In genomic region chr12:108856428-108857157, GRCh38 we compare ENCODE assay signal across 1 cellular context.
TF ChIP-seq lines count a peak whose summit lies in the region.

No MANE protein-coding gene starts in this region.

TF ChIP-seq in K562, 482 proteins besides CTCF, POLR2A, EP300 and RAD21 (continued from another document and continues in another):
- TF ChIP-seq HBP1 (CRISPR knock-in tag; IDR thresholded peaks at IDR 0.05) (0 out of 2 replicates have a peak, but pooled peaks have one; percentile 24), ETV5 (CRISPR knock-in tag; IDR thresholded peaks at IDR 0.05; ENCODE audit: low read depth) (0 out of 2 replicates have a peak, but pooled peaks have one; percentile 21), CEBPG (CRISPR knock-in tag; IDR thresholded peaks at IDR 0.05) (peak; percentile 12; the same call in 1 of the 2 replicates), CEBPG (tag; conservative IDR thresholded peaks at IDR 0.05 in 1 of 2, IDR thresholded peaks at IDR 0.05 in 1 of 2) (no peak), MLLT1 (IDR thresholded peaks at IDR 0.05) (no peak), DPF2 (IDR thresholded peaks at IDR 0.05) (peak; percentile 37; the same call in 1 of the 2 replicates), SMARCB1 (IDR thresholded peaks at IDR 0.05; ENCODE audit: insufficient read length, low read depth) (no peak), TRIM24 (IDR thresholded peaks at IDR 0.05) (peak in 1 of 2 experiments; percentile 13; a peak in 1 of 4 replicates), L3MBTL2 (IDR thresholded peaks at IDR 0.05) (no peak), ARID3B (CRISPR knock-in tag; IDR thresholded peaks at IDR 0.05; ENCODE audit: borderline replicate concordance) (0 out of 2 replicates have a peak, but pooled peaks have one; percentile 15), TFE3 (CRISPR knock-in tag; IDR thresholded peaks at IDR 0.05) (peak; percentile 43), NRF1 (conservative IDR thresholded peaks at IDR 0.05 in 1 of 2, IDR thresholded peaks at IDR 0.05 in 1 of 2) (peak in 1 of 2 experiments; percentile 25; a peak in 1 of 4 replicates), CBFA2T2 (conservative IDR thresholded peaks at IDR 0.05) (peak; percentile 59), ZFX (CRISPR knock-in tag; IDR thresholded peaks at IDR 0.05) (peak; percentile 43), FOXA1 (IDR thresholded peaks at IDR 0.05; ENCODE audit: borderline replicate concordance) (no peak), ARHGAP35 (IDR thresholded peaks at IDR 0.05; ENCODE audit: partially characterized antibody) (peak; percentile 13), DEAF1 (CRISPR knock-in tag; IDR thresholded peaks at IDR 0.05) (no peak), NR3C1 (CRISPR knock-in tag; IDR thresholded peaks at IDR 0.05) (no peak), TEAD4 (IDR thresholded peaks at IDR 0.05; ENCODE audit: low read length) (peak; percentile 53; the same call in 1 of the 2 replicates), TEAD4 (CRISPR knock-in tag; IDR thresholded peaks at IDR 0.05; ENCODE audit: borderline replicate concordance) (no peak), PHF21A (IDR thresholded peaks at IDR 0.05; ENCODE audit: borderline replicate concordance, low read depth) (peak; percentile 68; the same call in 1 of the 2 replicates), BHLHE40 (IDR thresholded peaks at IDR 0.05; ENCODE audit: low read length) (peak; percentile 62), PHF8 (IDR thresholded peaks at IDR 0.05; ENCODE audit: borderline replicate concordance, low read length) (no peak), CCNT2 (IDR thresholded peaks at IDR 0.05; ENCODE audit: borderline replicate concordance, extremely low read depth, insufficient read length, low read depth, low read length) (no peak), TCF3 (CRISPR knock-in tag; IDR thresholded peaks at IDR 0.05) (peak; percentile 68), ZBTB34 (CRISPR knock-in tag; IDR thresholded peaks at IDR 0.05) (no peak), CHD1 (IDR thresholded peaks at IDR 0.05; ENCODE audit: low read length) (peak; percentile 37), GABPB1 (CRISPR knock-in tag; IDR thresholded peaks at IDR 0.05) (0 out of 2 replicates have a peak, but pooled peaks have one; percentile 15), KDM1A (IDR thresholded peaks at IDR 0.05) (peak; percentile 98), NCOR1 (IDR thresholded peaks at IDR 0.05) (peak; percentile 54), CBX5 (IDR thresholded peaks at IDR 0.05; ENCODE audit: borderline replicate concordance, low read depth) (no peak), HDAC2 (IDR thresholded peaks at IDR 0.05) (peak; percentile 73), NR2C1 (IDR thresholded peaks at IDR 0.05) (peak; percentile 84), NR2C1 (tag; IDR thresholded peaks at IDR 0.05) (peak; percentile 87), ATF1 (CRISPR knock-in tag; IDR thresholded peaks at IDR 0.05) (no peak), ATF1 (tag; IDR thresholded peaks at IDR 0.05) (peak; percentile 25; the same call in 1 of the 2 replicates), ID3 (CRISPR knock-in tag; IDR thresholded peaks at IDR 0.05) (no peak), ID3 (tag; IDR thresholded peaks at IDR 0.05) (peak; percentile 40; the same call in 1 of the 2 replicates), ELF1 (tag; IDR thresholded peaks at IDR 0.05) (no peak), ZNF316 (IDR thresholded peaks at IDR 0.05) (peak; percentile 46; the same call in 1 of the 2 replicates), ILF3 (IDR thresholded peaks at IDR 0.05; ENCODE audit: borderline replicate concordance) (no peak), CHAMP1 (IDR thresholded peaks at IDR 0.05) (no peak)
- TF ChIP-seq, protein P1, sequence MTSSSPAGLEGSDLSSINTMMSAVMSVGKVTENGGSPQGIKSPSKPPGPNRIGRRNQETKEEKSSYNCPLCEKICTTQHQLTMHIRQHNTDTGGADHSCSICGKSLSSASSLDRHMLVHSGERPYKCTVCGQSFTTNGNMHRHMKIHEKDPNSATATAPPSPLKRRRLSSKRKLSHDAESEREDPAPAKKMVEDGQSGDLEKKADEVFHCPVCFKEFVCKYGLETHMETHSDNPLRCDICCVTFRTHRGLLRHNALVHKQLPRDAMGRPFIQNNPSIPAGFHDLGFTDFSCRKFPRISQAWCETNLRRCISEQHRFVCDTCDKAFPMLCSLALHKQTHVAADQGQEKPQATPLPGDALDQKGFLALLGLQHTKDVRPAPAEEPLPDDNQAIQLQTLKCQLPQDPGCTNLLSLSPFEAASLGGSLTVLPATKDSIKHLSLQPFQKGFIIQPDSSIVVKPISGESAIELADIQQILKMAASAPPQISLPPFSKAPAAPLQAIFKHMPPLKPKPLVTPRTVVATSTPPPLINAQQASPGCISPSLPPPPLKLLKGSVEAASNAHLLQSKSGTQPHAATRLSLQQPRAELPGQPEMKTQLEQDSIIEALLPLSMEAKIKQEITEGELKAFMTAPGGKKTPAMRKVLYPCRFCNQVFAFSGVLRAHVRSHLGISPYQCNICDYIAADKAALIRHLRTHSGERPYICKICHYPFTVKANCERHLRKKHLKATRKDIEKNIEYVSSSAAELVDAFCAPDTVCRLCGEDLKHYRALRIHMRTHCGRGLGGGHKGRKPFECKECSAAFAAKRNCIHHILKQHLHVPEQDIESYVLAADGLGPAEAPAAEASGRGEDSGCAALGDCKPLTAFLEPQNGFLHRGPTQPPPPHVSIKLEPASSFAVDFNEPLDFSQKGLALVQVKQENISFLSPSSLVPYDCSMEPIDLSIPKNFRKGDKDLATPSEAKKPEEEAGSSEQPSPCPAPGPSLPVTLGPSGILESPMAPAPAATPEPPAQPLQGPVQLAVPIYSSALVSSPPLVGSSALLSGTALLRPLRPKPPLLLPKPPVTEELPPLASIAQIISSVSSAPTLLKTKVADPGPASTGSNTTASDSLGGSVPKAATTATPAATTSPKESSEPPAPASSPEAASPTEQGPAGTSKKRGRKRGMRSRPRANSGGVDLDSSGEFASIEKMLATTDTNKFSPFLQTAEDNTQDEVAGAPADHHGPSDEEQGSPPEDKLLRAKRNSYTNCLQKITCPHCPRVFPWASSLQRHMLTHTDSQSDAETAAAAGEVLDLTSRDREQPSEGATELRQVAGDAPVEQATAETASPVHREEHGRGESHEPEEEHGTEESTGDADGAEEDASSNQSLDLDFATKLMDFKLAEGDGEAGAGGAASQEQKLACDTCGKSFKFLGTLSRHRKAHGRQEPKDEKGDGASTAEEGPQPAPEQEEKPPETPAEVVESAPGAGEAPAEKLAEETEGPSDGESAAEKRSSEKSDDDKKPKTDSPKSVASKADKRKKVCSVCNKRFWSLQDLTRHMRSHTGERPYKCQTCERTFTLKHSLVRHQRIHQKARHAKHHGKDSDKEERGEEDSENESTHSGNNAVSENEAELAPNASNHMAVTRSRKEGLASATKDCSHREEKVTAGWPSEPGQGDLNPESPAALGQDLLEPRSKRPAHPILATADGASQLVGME (CRISPR knock-in tag; IDR thresholded peaks at IDR 0.05), result 0 out of 2 replicates have a peak, but pooled peaks have one; percentile 25
- TF ChIP-seq, protein P2, sequence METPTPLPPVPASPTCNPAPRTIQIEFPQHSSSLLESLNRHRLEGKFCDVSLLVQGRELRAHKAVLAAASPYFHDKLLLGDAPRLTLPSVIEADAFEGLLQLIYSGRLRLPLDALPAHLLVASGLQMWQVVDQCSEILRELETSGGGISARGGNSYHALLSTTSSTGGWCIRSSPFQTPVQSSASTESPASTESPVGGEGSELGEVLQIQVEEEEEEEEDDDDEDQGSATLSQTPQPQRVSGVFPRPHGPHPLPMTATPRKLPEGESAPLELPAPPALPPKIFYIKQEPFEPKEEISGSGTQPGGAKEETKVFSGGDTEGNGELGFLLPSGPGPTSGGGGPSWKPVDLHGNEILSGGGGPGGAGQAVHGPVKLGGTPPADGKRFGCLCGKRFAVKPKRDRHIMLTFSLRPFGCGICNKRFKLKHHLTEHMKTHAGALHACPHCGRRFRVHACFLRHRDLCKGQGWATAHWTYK (CRISPR knock-in tag; IDR thresholded peaks at IDR 0.05), result 0 out of 2 replicates have a peak, but pooled peaks have one; percentile 20
